In the genomic region with DNA sequence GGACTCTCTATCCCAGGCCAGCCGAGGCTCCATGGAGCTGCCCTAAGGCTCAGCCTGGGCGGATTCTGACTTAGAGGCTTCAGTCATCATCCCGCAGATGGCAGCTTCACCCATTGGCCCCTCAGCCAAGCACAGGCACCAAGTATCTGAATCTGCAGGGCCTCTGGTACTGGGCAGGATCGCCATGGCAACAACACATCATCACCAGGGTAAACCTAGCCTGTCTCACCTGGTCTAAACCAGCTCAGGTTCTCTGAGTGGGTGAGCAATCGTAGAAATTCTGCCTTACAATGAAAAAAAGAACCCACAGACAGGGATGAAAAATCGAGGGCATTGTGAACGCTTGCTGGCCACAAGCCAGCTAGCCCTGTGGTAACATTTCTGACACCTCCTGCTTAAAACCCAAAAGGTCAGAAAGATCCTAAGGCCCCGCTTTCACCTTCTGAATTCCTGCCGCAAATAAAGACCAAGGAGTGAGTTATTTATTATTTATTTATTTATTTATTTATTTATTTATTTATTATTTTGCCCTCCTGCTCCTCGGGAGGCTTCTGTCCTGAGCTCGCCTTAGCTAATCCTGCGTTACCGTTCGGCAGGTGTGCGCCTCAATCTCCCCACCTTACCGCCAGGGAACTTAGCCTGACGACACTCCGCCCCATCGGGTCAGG, we compare ENCODE assay signal across 10 cellular contexts. TPM values are rescaled to one million over a fixed set of nuclear protein-coding genes. Genes with fewer than 3 reads are reported as not detected.
DNase-seq lines count a peak whose midpoint lies in the region; ATAC-seq, FAIRE-seq and TF ChIP-seq lines count a peak whose summit lies in the region.
"Had no signal": no experiment of that assay in that cellular context is flagged by ENCODE, and none has a peak within 500 bp of the region (broad histone marks: within the 10 kb centered on the region; RNA-seq: fewer than 3 reads in every experiment).

No MANE protein-coding gene starts in this region.

- BruUV-seq in K562 (replicated peaks; lab: Mats Ljungman, UMichigan): no TSS peak

- in situ Hi-C loops in K562 (cut with MboI): loop anchor here (25.0 kb wide), 1 partner anchor 252 kb away; the partner anchor contains the start of gene CCDC97

- H2BK120ac ChIP-seq in H9 (ENCODE audit: low read depth, low read length, poor library complexity, severe bottlenecking): no peak overlapping the region

- H3K23ac ChIP-seq in H9 (ENCODE audit: insufficient read length, low read depth, low read length): no peak overlapping the region

- H3K27me3 ChIP-seq in H9 (ENCODE audit: insufficient read depth, low read length) (peaks cover 21% of the 10 kb centered on the region; the same call in 1 of the 2 replicates), K562 (ENCODE audit: control insufficient read depth in 2 of 2, insufficient read depth in 2 of 2, low read length in 2 of 2) (peaks cover 9 to 20% of the 10 kb centered on the region in 2 experiments; a peak in 3 of 5 replicates)

- H3K18ac ChIP-seq in H9 (ENCODE audit: insufficient read length, low read depth, low read length): no peak overlapping the region

- POLR2A ChIA-PET in K562 (lab: Yijun Ruan, JAX): interaction anchor here (0.7 kb wide), 1 partner anchor 369 kb away, joined by 3 read pairs; no protein-coding TSS in a partner anchor

- no peak overlapping the region for H3T11ph ChIP-seq in H9 (ENCODE audit: low read length)

- no peak overlapping the region for H4K5ac ChIP-seq in H9 (ENCODE audit: insufficient read length, low read depth, low read length)

- no peak overlapping the region for H3K27ac Mint-ChIP-seq in H9
- no peak overlapping the region for H3K27ac Mint-ChIP-seq in osteocyte (ENCODE audit: unreplicated experiment)

- H3K4me1 Mint-ChIP-seq in H9: no peaks in the 10 kb centered on the region
- no peaks in the 10 kb centered on the region for H3K4me1 Mint-ChIP-seq in osteocyte (ENCODE audit: unreplicated experiment)
- H3K4me1 Mint-ChIP-seq: neural crest cell had no signal

- TF ChIP-seq RAD21 in K562 (CRISPR knock-in tag; conservative IDR thresholded peaks at IDR 0.05 in 1 of 2, IDR thresholded peaks at IDR 0.05 in 1 of 2): no peak

- no peak overlapping the region for H3K14ac ChIP-seq in H9 (ENCODE audit: insufficient read depth, low read length)

- intact Hi-C loops in K562 (cut with micrococcal nuclease): loop anchor here (1.0 to 10.0 kb wide), 3 partner anchors 22 to 239 kb away; no protein-coding TSS in a partner anchor

- no peak for TF ChIP-seq POLR2A in K562 (conservative IDR thresholded peaks at IDR 0.05)

- CTCF ChIA-PET in K562 (lab: Yijun Ruan, JAX; ENCODE audit: low intra/inter-chr PET ratio): interaction anchor here (1.2 to 1.7 kb wide), 2 partner anchors 114 to 115 kb away, joined by 4 to 6 read pairs; no protein-coding TSS in a partner anchor

- no CpG with 5 or more reads among the region's 19 CpGs for WGBS in H9 (ENCODE audit: extremely low coverage, insufficient read length, low lambda C conversion rate)
- WGBS in K562 (ENCODE audit: insufficient coverage, low coverage, missing lambda C conversion rate): 12% methylated on average over 19 of the region's 19 CpGs

- H3K4me2 ChIP-seq in H9 (ENCODE audit: insufficient read depth, insufficient read length, low read length) (peak overlapping the region; percentile 15), K562 (ENCODE audit: insufficient read depth, low read length) (no peak overlapping the region)

- H3K27ac ChIP-seq in H9 (ENCODE audit: insufficient read length, low read depth, low read length) (no peak overlapping the region), K562 (ENCODE audit: extremely low read depth, low read depth, low read length) (no peak overlapping the region)
- H3K27ac ChIP-seq: HL-60 had no signal

- no peak overlapping the region for H4K91ac ChIP-seq in H9 (ENCODE audit: insufficient read length, low read depth, low read length)

- no peak overlapping the region for H2BK20ac ChIP-seq in H9 (ENCODE audit: low read depth, low read length, poor library complexity, severe bottlenecking)

- H3K27me3 Mint-ChIP-seq in H9 (ENCODE audit: low read depth): peaks cover 3% of the 10 kb centered on the region
- H3K27me3 Mint-ChIP-seq in osteocyte (ENCODE audit: unreplicated experiment): peaks cover 35% of the 10 kb centered on the region

- H4K8ac ChIP-seq in H9 (replicated peaks; ENCODE audit: insufficient read length, low read depth, low read length): no peak overlapping the region

- TF ChIP-seq CTCF in H9 (conservative IDR thresholded peaks at IDR 0.05): no peak
- no peak for TF ChIP-seq CTCF in K562 (IDR thresholded peaks at IDR 0.05 in 2 of 3, conservative IDR thresholded peaks at IDR 0.05 in 1 of 3; ENCODE audit: insufficient read depth in 2 of 3, low read depth in 1 of 3, low read length in 3 of 3)
- no peak for TF ChIP-seq CTCF in osteocyte (IDR thresholded peaks at IDR 0.05)

- no peak overlapping the region for H3K4me3 ChIP-seq in K562

- H4K20me1 ChIP-seq in H9 (ENCODE audit: control insufficient read depth, insufficient read depth, insufficient read length): no peaks in the 10 kb centered on the region
- H4K20me1 ChIP-seq in K562 (replicated peaks; ENCODE audit: control insufficient read depth, insufficient read depth, low read length): peaks cover 5% of the 10 kb centered on the region; the same call in 1 of the 2 replicates

- ATAC-seq in K562: no peak; the same call in 1 of the 3 replicates
- ATAC-seq in HG02840 (IDR thresholded peaks at IDR 0.05; ENCODE audit: low FRiP score, unreplicated experiment): no peak
- no peak for ATAC-seq in GM18873 (IDR thresholded peaks at IDR 0.05; ENCODE audit: low FRiP score, unreplicated experiment)

- H3K36me3 ChIP-seq in K562 (ENCODE audit: control insufficient read depth, insufficient read depth, low read length): no peaks in the 10 kb centered on the region

- H3K23me2 ChIP-seq in H9 (ENCODE audit: insufficient read length, low read depth, low read length, poor library complexity, severe bottlenecking): peaks cover 3% of the 10 kb centered on the region

- H3K56ac ChIP-seq in H9 (ENCODE audit: insufficient read length, low read depth, low read length): no peak overlapping the region

- H2AFZ ChIP-seq in H9 (ENCODE audit: low read length) (no peak overlapping the region), K562 (ENCODE audit: low read depth, low read length) (no peak overlapping the region)

- H3K9ac ChIP-seq in H9 (ENCODE audit: extremely low read depth, insufficient read length, low read length) (no peak overlapping the region), K562 (ENCODE audit: insufficient read depth in 1 of 2, low read depth in 2 of 2, low read length in 2 of 2) (no peak overlapping the region)

- peaks cover 0 to 7% (median 0%) of the 10 kb centered on the region in 3 experiments; a peak in 3 of 7 replicates for H3K36me3 Mint-ChIP-seq in H9 (ENCODE audit: insufficient read depth in 1 of 3, low read depth in 3 of 3)
- no peaks in the 10 kb centered on the region for H3K36me3 Mint-ChIP-seq in osteocyte (ENCODE audit: unreplicated experiment)

- no peak overlapping the region for H2BK12ac ChIP-seq in H9 (ENCODE audit: insufficient read length, low read depth, low read length)

- H3K4ac ChIP-seq in H9 (ENCODE audit: low read depth, low read length): no peak overlapping the region

- H3K9me3 Mint-ChIP-seq in H9 (peaks cover 46 to 77% of the 10 kb centered on the region in 2 experiments), osteocyte (ENCODE audit: unreplicated experiment) (no peaks in the 10 kb centered on the region)
- H3K9me3 Mint-ChIP-seq: neural crest cell had no signal

- no peak for TF ChIP-seq EP300 in K562 (IDR thresholded peaks at IDR 0.05; ENCODE audit: low read length)

- peak overlapping the region in 1 of 2 experiments; percentile 60; a peak in 1 of 5 replicates for H3K4me3 Mint-ChIP-seq in H9
- no peak overlapping the region for H3K4me3 Mint-ChIP-seq in osteocyte (ENCODE audit: unreplicated experiment)
- H3K4me3 Mint-ChIP-seq: neural crest cell had no signal

- H2AK5ac ChIP-seq in H9 (ENCODE audit: insufficient read length, low read length): no peak overlapping the region

- DNase-seq in H9 (peak; percentile 39), RPMI8226 (peak; percentile 6), K562 (ENCODE audit: extremely low read depth in 1 of 4, low spot score in 3 of 4) (no peak), osteocyte (ENCODE audit: extremely low spot score, unreplicated experiment) (peak; percentile 49), SIG-M5 (lab: John Stamatoyannopoulos, UW) (no peak), AML-193 (lab: John Stamatoyannopoulos, UW) (no peak)

- H3K79me2 ChIP-seq in H9 (ENCODE audit: insufficient read depth, low read length): no peaks in the 10 kb centered on the region
- no peaks in the 10 kb centered on the region for H3K79me2 ChIP-seq in K562 (ENCODE audit: control insufficient read depth, insufficient read depth, low read length)

- H3K4me1 ChIP-seq in H9 (ENCODE audit: insufficient read depth, low read length) (no peaks in the 10 kb centered on the region), K562 (replicated peaks in 1 of 2; ENCODE audit: control insufficient read depth in 2 of 2, insufficient read depth in 2 of 2, low read length in 2 of 2) (peaks cover 0 to 9% of the 10 kb centered on the region in 2 experiments; a peak in 2 of 5 replicates)

- no peaks in the 10 kb centered on the region for H3K79me1 ChIP-seq in H9 (ENCODE audit: insufficient read depth, low read depth, low read length, poor library complexity, severe bottlenecking)

- no peak for FAIRE-seq in K562 (lab: Jason Lieb, UNC)

- no peaks in the 10 kb centered on the region for H3K9me3 ChIP-seq in H9 (ENCODE audit: control insufficient read depth, low read depth, low read length)
- H3K9me3 ChIP-seq in K562 (replicated peaks; ENCODE audit: control insufficient read depth, insufficient read depth, low read depth, low read length): no peaks in the 10 kb centered on the region

- no peaks in the 10 kb centered on the region for H3K9me1 ChIP-seq in K562 (ENCODE audit: control insufficient read depth, insufficient read depth, low read length)

- no peak overlapping the region for H2BK5ac ChIP-seq in H9 (ENCODE audit: insufficient read length, low read length)

- no peak overlapping the region for H2BK15ac ChIP-seq in H9 (ENCODE audit: low read depth, low read length)

RNA-seq across cellular contexts. Expression of gene CEACAM21, which starts 12.0 kb away (rescaled TPM):
- total RNA-seq in H9 (2021) (not detected in 2 replicates), K562 (2014; rRNA removed) (0.12 and 0.14 TPM in 2 replicates), K562 (2014; rRNA removed; fragmentation: Illumina TruSeq; extraction: Trizol) (0.13 and 0.18 TPM in 2 replicates), K562 (2015; rRNA removed; fragmentation: Illumina TruSeq; extraction: Trizol) (0.40 and 0.49 TPM in 2 replicates), K562 (2021) (0.18 TPM in 2 replicates), osteocyte (not detected in 2 replicates)
- not detected in 2 replicates for total RNA-seq in K562 (2011; cell fraction: chromatin; rRNA removed; ENCODE audit: low replicate concordance)
- not detected in 2 replicates for total RNA-seq in K562 (2011; cell fraction: nucleolus; rRNA removed)
- total RNA-seq in K562 (2011; cell fraction: nucleoplasm; rRNA removed): not detected in 2 replicates
- polyA plus RNA-seq in K562 (2011; rRNA removed) (0.06 TPM in 1 of 2 replicates, not detected in the other), K562 (2014; fragmentation: Illumina TruSeq; extraction: Trizol) (0.24 and 0.30 TPM in 2 replicates), K562 (2014; fragmentation: Nextera tagmentation; extraction: Ambion mirVana) (under 1 TPM in 1 of 2 experiments, not detected in 1; 0.24 TPM), K562 (2014; rRNA removed) (0.11 TPM in 1 of 2 replicates, not detected in the other)
- polyA plus RNA-seq in K562 (2011; cell fraction: cytosol; rRNA removed): not detected in 2 replicates
- not detected in 2 replicates for polyA plus RNA-seq in K562 (2011; cell fraction: nucleus; rRNA removed)
- polyA plus RNA-seq in K562 (2012): 0.14 and 4.0 TPM in 2 replicates
- not detected in 2 replicates for polyA minus RNA-seq in K562 (2011; rRNA and poly(A)+ RNA removed)
- not detected in 2 replicates for polyA minus RNA-seq in K562 (2011; cell fraction: cytosol; rRNA and poly(A)+ RNA removed)
- not detected in 2 replicates for polyA minus RNA-seq in K562 (2011; cell fraction: nucleus; rRNA and poly(A)+ RNA removed)

Comparison
In these comparisons a context has a peak if more than half of its experiments do, and no peak if none do; other contexts are left out.
1. DNase-seq: peak in H9 (single experiment), RPMI8226 (single experiment) and osteocyte (single experiment); none in K562 (0 of 4), SIG-M5 (single experiment) and AML-193 (0 of 2).